In genomic region chr1:36982708-36983107, GRCh38 we compare ENCODE assay signal across 18 cellular contexts. TPM values are rescaled to one million over a fixed set of nuclear protein-coding genes. Genes with fewer than 3 reads are reported as not detected.
DNase-seq lines count a peak whose midpoint lies in the region; ATAC-seq and TF ChIP-seq lines count a peak whose summit lies in the region.
"Had no signal": no experiment of that assay in that cellular context is flagged by ENCODE, and none has a peak within 500 bp of the region (broad histone marks: within the 10 kb centered on the region; RNA-seq: fewer than 3 reads in every experiment).

No MANE protein-coding gene starts in this region.

- intact Hi-C loops in testis (cut with DNase I; ENCODE audit: low total_unique reads) (no loop called here), PC-9 (cut with micrococcal nuclease; ENCODE audit: unreplicated experiment) (no loop called here)

- H2AFZ ChIP-seq in PC-9 = no peak overlapping the region

- POLR2A ChIA-PET in PC-9 (lab: Charles Lee; ENCODE audit: unreplicated experiment) = no interaction called here

- H3K79me2 ChIP-seq in PC-9 (ENCODE audit: low read depth) = no peaks in the 10 kb centered on the region

- no peak overlapping the region for H3K27ac Mint-ChIP-seq in glutamatergic neuron (ENCODE audit: unreplicated experiment)

- no peaks in the 10 kb centered on the region for H4K20me1 ChIP-seq in PC-9 (ENCODE audit: insufficient read depth)

- 31 to 42% methylated on average over 13 of the region's 13 CpGs for WGBS in testis, 2 donors

- H3K4me2 ChIP-seq in PC-9 = no peak overlapping the region

- H3K36me3 ChIP-seq in testis (ENCODE audit: low read depth, missing control alignments) = no peaks in the 10 kb centered on the region
- H3K36me3 ChIP-seq in PC-9 (ENCODE audit: low read depth) = no peaks in the 10 kb centered on the region
- H3K36me3 ChIP-seq: SJSA1 had no signal

- H3K4me3 Mint-ChIP-seq in glutamatergic neuron (ENCODE audit: unreplicated experiment) = peak overlapping the region; percentile 43

- H3K4me1 Mint-ChIP-seq in glutamatergic neuron (ENCODE audit: low read depth, unreplicated experiment) = peaks cover 12% of the 10 kb centered on the region
- H3K4me1 Mint-ChIP-seq: CD4-positive, CD25-positive, alpha-beta regulatory T cell had no signal

- H3K4me3 ChIP-seq in testis (no peak overlapping the region), PC-9 (no peak overlapping the region)
- H3K4me3 ChIP-seq: SJSA1 had no signal

- no peaks in the 10 kb centered on the region for H3K9me2 ChIP-seq in PC-9 (ENCODE audit: insufficient read depth)

- no peak for ATAC-seq in GM21576 (IDR thresholded peaks at IDR 0.05; ENCODE audit: unreplicated experiment)

- H3K9me3 ChIP-seq in testis = no peaks in the 10 kb centered on the region
- no peaks in the 10 kb centered on the region for H3K9me3 ChIP-seq in PC-9 (ENCODE audit: insufficient read depth, low read depth)
- H3K9me3 ChIP-seq: SJSA1 had no signal

- TF ChIP-seq CTCF in glutamatergic neuron (IDR thresholded peaks at IDR 0.05; ENCODE audit: partially characterized antibody, unreplicated experiment) (no peak), testis (IDR thresholded peaks at IDR 0.05) (no peak), PC-9 (conservative IDR thresholded peaks at IDR 0.05) (no peak)

- H3F3A ChIP-seq in PC-9 (ENCODE audit: insufficient read depth, low read depth) = no peaks in the 10 kb centered on the region

- DNase-seq in NCI-H510A (lab: John Stamatoyannopoulos, UW) = peak; percentile 97
- DNase-seq in NCI-H510A treated with DMSO at 0.1 percent for 48 hours (lab: John Stamatoyannopoulos, UW) = no peak
- DNase-seq in NCI-H2227 (lab: John Stamatoyannopoulos, UW; ENCODE audit: unreplicated experiment) = peak; percentile 43
- DNase-seq in glutamatergic neuron = no peak
- peak; percentile 21 for DNase-seq in testis
- no peak for DNase-seq in PC-9
- no peak for DNase-seq in kidney glomerular epithelial cell (lab: John Stamatoyannopoulos, UW)
- DNase-seq: CD4-positive, CD25-positive, alpha-beta regulatory T cell; DND-41; GF-D8; GOT3; MM.1S; NCI-H2029; SW 1271 had no signal

- peaks cover 13% of the 10 kb centered on the region for H3K36me3 Mint-ChIP-seq in glutamatergic neuron (ENCODE audit: unreplicated experiment)
- H3K36me3 Mint-ChIP-seq: CD4-positive, CD25-positive, alpha-beta regulatory T cell had no signal

- H3K27me3 Mint-ChIP-seq in glutamatergic neuron (ENCODE audit: unreplicated experiment) = peaks cover 16% of the 10 kb centered on the region

- CTCF ChIA-PET in PC-9 (lab: Charles Lee) = no interaction called here

- H3K27me3 ChIP-seq in testis = no peaks in the 10 kb centered on the region
- peaks cover 60% of the 10 kb centered on the region for H3K27me3 ChIP-seq in PC-9 (ENCODE audit: insufficient read depth, low read depth)
- H3K27me3 ChIP-seq: SJSA1 had no signal

- BruUV-seq in PC-9 (replicated peaks; lab: Mats Ljungman, UMichigan) = no TSS peak

- TF ChIP-seq POLR2A in testis (IDR thresholded peaks at IDR 0.05) = no peak

- H3K9me3 Mint-ChIP-seq in glutamatergic neuron (ENCODE audit: unreplicated experiment) = peaks cover 4% of the 10 kb centered on the region

- H3K4me1 ChIP-seq in testis = peaks cover 20% of the 10 kb centered on the region
- H3K4me1 ChIP-seq in PC-9 (replicated peaks; ENCODE audit: insufficient read depth) = no peaks in the 10 kb centered on the region
- H3K4me1 ChIP-seq: SJSA1 had no signal

- H3K27ac ChIP-seq in testis = no peak overlapping the region
- H3K27ac ChIP-seq in PC-9 = no peak overlapping the region
- H3K27ac ChIP-seq: SJSA1 had no signal

RNA-seq across cellular contexts. Expression of gene GRIK3, which starts 51.6 kb away (rescaled TPM):
- total RNA-seq in glutamatergic neuron (ENCODE audit: unreplicated experiment) (60.1 TPM), testis (1 to 10 TPM; 3.1 to 6.3 TPM), PC-9 (2021) (not detected in 2 replicates)
- 0.99 TPM for polyA plus RNA-seq in testis (ENCODE audit: insufficient read depth, low read depth, low replicate concordance)
- total RNA-seq: A172; CD4-positive, CD25-positive, alpha-beta regulatory T cell; RPMI7951; SJSA1 had no signal
- polyA plus RNA-seq: CD4-positive, CD25-positive, alpha-beta regulatory T cell had no signal

Comparison
In these comparisons a context has a peak if more than half of its experiments do, and no peak if none do; other contexts are left out.
1. DNase-seq: peak in NCI-H510A (single experiment), NCI-H2227 (single experiment) and testis (single experiment); none in NCI-H510A treated with DMSO at 0.1 percent for 48 hours (single experiment), glutamatergic neuron (single experiment), PC-9 (0 of 2) and kidney glomerular epithelial cell (single experiment).